24 cellular contexts compared by ENCODE assay signal in the genomic region with DNA sequence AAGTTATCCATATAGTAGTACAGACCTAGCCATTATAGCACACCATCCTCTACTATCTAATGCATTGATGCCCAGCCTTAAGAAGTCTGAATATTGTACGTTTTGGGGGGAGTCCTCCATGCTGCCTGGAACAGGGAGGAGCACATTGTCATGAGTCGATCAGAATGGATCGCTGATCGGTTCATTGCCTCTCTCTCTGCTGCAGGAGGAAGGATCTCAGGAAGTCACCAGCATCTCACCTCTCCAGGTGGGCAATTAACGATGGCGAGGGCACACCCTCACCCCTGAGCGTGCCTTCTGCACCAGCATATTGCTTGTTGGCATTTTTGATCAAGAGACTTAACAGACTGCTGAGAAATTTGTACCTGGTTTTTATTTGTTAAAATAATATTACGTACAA. TPM values are rescaled to one million over a fixed set of nuclear protein-coding genes. Genes with fewer than 3 reads are reported as not detected.
DNase-seq lines count a peak whose midpoint lies in the region; ATAC-seq, FAIRE-seq and TF ChIP-seq lines count a peak whose summit lies in the region.
"Had no signal": no experiment of that assay in that cellular context is flagged by ENCODE, and none has a peak within 500 bp of the region (broad histone marks: within the 10 kb centered on the region; RNA-seq: fewer than 3 reads in every experiment).

No MANE protein-coding gene starts in this region.

- peaks cover 91% of the 10 kb centered on the region for H3K4me1 Mint-ChIP-seq in CD4-positive, alpha-beta T cell (ENCODE audit: low read depth)
- H3K4me1 Mint-ChIP-seq in activated T-helper 2 cell treated with anti-CD3 and anti-CD28 coated beads, Interferon-gamma antibody, Interleukin-2, Interleukin-4, amounts not matched to agents 10 μg/mL and 5 μg/mL and 100 μg/mL, durations not matched to agents 14 hours and 24 hours and 36 hours (ENCODE audit: low read depth): peaks cover 64% of the 10 kb centered on the region
- peaks cover 34% of the 10 kb centered on the region for H3K4me1 Mint-ChIP-seq in memory B cell

- POLR2A ChIA-PET in CD4-positive, alpha-beta T cell (lab: Charles Lee): interaction anchor here (1.0 kb wide), 1 partner anchor 9 kb away, joined by 3 read pairs; no protein-coding TSS in a partner anchor

- H3K9me3 ChIP-seq in CD4-positive, alpha-beta T cell (ENCODE audit: control insufficient read depth, low read length): no peaks in the 10 kb centered on the region
- H3K9me3 ChIP-seq: breast epithelium, transverse colon had no signal

- no peaks in the 10 kb centered on the region for H3K9me3 Mint-ChIP-seq in CD4-positive, alpha-beta T cell
- no peaks in the 10 kb centered on the region for H3K9me3 Mint-ChIP-seq in activated T-helper 2 cell treated with anti-CD3 and anti-CD28 coated beads, Interferon-gamma antibody, Interleukin-2, Interleukin-4, amounts not matched to agents 10 μg/mL and 5 μg/mL and 100 μg/mL, durations not matched to agents 14 hours and 24 hours and 36 hours
- H3K9me3 Mint-ChIP-seq in memory B cell: no peaks in the 10 kb centered on the region
- H3K9me3 Mint-ChIP-seq: activated B cell treated with CpG ODN at 0.5 μM for 24 hours; activated T-helper 1 cell treated with anti-CD3 and anti-CD28 coated beads, Interleukin-12 subunit alpha, Interleukin-12 subunit beta, Interleukin-2, Interleukin-4 antibody, amounts not matched to agents 30 ng/mL and 10 ng/mL and 1 ng/mL, durations not matched to agents 14 hours and 24 hours and 36 hours; CD8-positive, alpha-beta T cell; GM23338; HFFc6; neural progenitor cell had no signal

- intact Hi-C loops in CD4-positive, alpha-beta T cell (cut with DNase I, micrococcal nuclease): no loop called here
- intact Hi-C loops in activated T-helper 2 cell treated with anti-CD3 and anti-CD28 coated beads, Interferon-gamma antibody, Interleukin-2, Interleukin-4, amounts not matched to agents 10 μg/mL and 5 μg/mL and 100 μg/mL, durations not matched to agents 14 hours and 24 hours and 36 hours (cut with micrococcal nuclease): no loop called here

- no peak for ATAC-seq in CD4-positive, alpha-beta T cell (ENCODE audit: poor library complexity)
- ATAC-seq in memory B cell (ENCODE audit: low read depth): no peak
- no peak for ATAC-seq in GM18498 (IDR thresholded peaks at IDR 0.05; ENCODE audit: unreplicated experiment)
- ATAC-seq: CD8-positive, alpha-beta T cell; GM23338; sciatic nerve had no signal

- no peak for DNase-seq in CD4-positive, alpha-beta T cell
- no peak for DNase-seq in activated T-helper 2 cell treated with anti-CD3 and anti-CD28 coated beads, Interferon-gamma antibody, Interleukin-2, Interleukin-4, amounts not matched to agents 10 μg/mL and 5 μg/mL and 100 μg/mL, durations not matched to agents 14 hours and 24 hours and 36 hours (ENCODE audit: low spot score)
- DNase-seq in memory B cell (ENCODE audit: low spot score in 2 of 2): no peak
- no peak for DNase-seq in D721Med (ENCODE audit: insufficient read length, low spot score)
- DNase-seq in NCI-H146 treated with DMSO at 0.1 percent for 48 hours (lab: John Stamatoyannopoulos, UW; ENCODE audit: unreplicated experiment): no peak
- DNase-seq: activated B cell treated with CpG ODN at 0.5 μM for 24 hours; activated CD4-positive, alpha-beta T cell treated with anti-CD3 and anti-CD28 coated beads, Interleukin-2, amount 50 U/mL, for 48 hours; CD8-positive, alpha-beta T cell; HFFc6; hypothalamus; NCI-H1105; NCI-H2029 treated with DMSO at 0.1 percent for 48 hours; NCI-H345; NCI-H748 treated with DMSO at 0.1 percent for 48 hours; transverse colon had no signal

- no peak overlapping the region for H3K4me3 Mint-ChIP-seq in CD4-positive, alpha-beta T cell
- no peak overlapping the region for H3K4me3 Mint-ChIP-seq in activated T-helper 2 cell treated with anti-CD3 and anti-CD28 coated beads, Interferon-gamma antibody, Interleukin-2, Interleukin-4, amounts not matched to agents 10 μg/mL and 5 μg/mL and 100 μg/mL, durations not matched to agents 14 hours and 24 hours and 36 hours (ENCODE audit: low read depth)
- H3K4me3 Mint-ChIP-seq in memory B cell: no peak overlapping the region
- H3K4me3 Mint-ChIP-seq: activated B cell treated with CpG ODN at 0.5 μM for 24 hours; activated T-helper 1 cell treated with anti-CD3 and anti-CD28 coated beads, Interleukin-12 subunit alpha, Interleukin-12 subunit beta, Interleukin-2, Interleukin-4 antibody, amounts not matched to agents 30 ng/mL and 10 ng/mL and 1 ng/mL, durations not matched to agents 14 hours and 24 hours and 36 hours; CD8-positive, alpha-beta T cell; GM23338; HFFc6; neural progenitor cell had no signal

- no peak overlapping the region for H3K27ac ChIP-seq in CD4-positive, alpha-beta T cell (ENCODE audit: low read depth, low read length)
- H3K27ac ChIP-seq: breast epithelium, coronary artery, neural progenitor cell had no signal

- TF ChIP-seq POLR2A in GM19099 (IDR thresholded peaks at IDR 0.05; ENCODE audit: extremely low read depth, insufficient read length, low read depth): peak; percentile 27

- TF ChIP-seq CTCF in CD4-positive, alpha-beta T cell (IDR thresholded peaks at IDR 0.05): no peak
- no peak for TF ChIP-seq CTCF in D721Med (IDR thresholded peaks at IDR 0.05; ENCODE audit: insufficient read depth, missing control alignments)

- no peak for FAIRE-seq in D721Med (lab: Jason Lieb, UNC)
- FAIRE-seq: endometrium had no signal

- H3K36me3 Mint-ChIP-seq in CD4-positive, alpha-beta T cell (ENCODE audit: low read depth): peaks cover 100% of the 10 kb centered on the region
- peaks cover 97% of the 10 kb centered on the region for H3K36me3 Mint-ChIP-seq in activated T-helper 2 cell treated with anti-CD3 and anti-CD28 coated beads, Interferon-gamma antibody, Interleukin-2, Interleukin-4, amounts not matched to agents 10 μg/mL and 5 μg/mL and 100 μg/mL, durations not matched to agents 14 hours and 24 hours and 36 hours (ENCODE audit: low read depth)
- H3K36me3 Mint-ChIP-seq in memory B cell: peaks cover 44% of the 10 kb centered on the region

- no peaks in the 10 kb centered on the region for H3K27me3 Mint-ChIP-seq in CD4-positive, alpha-beta T cell
- no peaks in the 10 kb centered on the region for H3K27me3 Mint-ChIP-seq in activated T-helper 2 cell treated with anti-CD3 and anti-CD28 coated beads, Interferon-gamma antibody, Interleukin-2, Interleukin-4, amounts not matched to agents 10 μg/mL and 5 μg/mL and 100 μg/mL, durations not matched to agents 14 hours and 24 hours and 36 hours (ENCODE audit: low read depth)
- H3K27me3 Mint-ChIP-seq in memory B cell: no peaks in the 10 kb centered on the region
- H3K27me3 Mint-ChIP-seq: activated B cell treated with CpG ODN at 0.5 μM for 24 hours had no signal

- H3K27ac Mint-ChIP-seq in CD4-positive, alpha-beta T cell: peak overlapping the region; percentile 61
- H3K27ac Mint-ChIP-seq in activated T-helper 2 cell treated with anti-CD3 and anti-CD28 coated beads, Interferon-gamma antibody, Interleukin-2, Interleukin-4, amounts not matched to agents 10 μg/mL and 5 μg/mL and 100 μg/mL, durations not matched to agents 14 hours and 24 hours and 36 hours: peak overlapping the region; percentile 31
- H3K27ac Mint-ChIP-seq in memory B cell: peak overlapping the region; percentile 16
- H3K27ac Mint-ChIP-seq: GM23338, HFFc6 had no signal

- H3K27me3 ChIP-seq in CD4-positive, alpha-beta T cell (ENCODE audit: control insufficient read depth, insufficient read depth, low read length): no peaks in the 10 kb centered on the region
- H3K27me3 ChIP-seq: neural progenitor cell, transverse colon had no signal

- CTCF ChIA-PET in CD4-positive, alpha-beta T cell (lab: Charles Lee): no interaction called here

RNA-seq across cellular contexts. Expression of a gene that starts 11.5 kb away (rescaled TPM):
- total RNA-seq in CD4-positive, alpha-beta T cell: 100 to 1,000 TPM; 159 to 163 TPM
- total RNA-seq in activated T-helper 2 cell treated with anti-CD3 and anti-CD28 coated beads, Interferon-gamma antibody, Interleukin-2, Interleukin-4, amounts not matched to agents 10 μg/mL and 5 μg/mL and 100 μg/mL, durations not matched to agents 14 hours and 24 hours and 36 hours: 557 and 561 TPM in 2 replicates

RNA-seq across cellular contexts. Expression of a gene that starts 35.9 kb away (rescaled TPM):
- total RNA-seq in CD4-positive, alpha-beta T cell: 1 to 10 TPM; 5.3 to 7.1 TPM
- total RNA-seq in activated T-helper 2 cell treated with anti-CD3 and anti-CD28 coated beads, Interferon-gamma antibody, Interleukin-2, Interleukin-4, amounts not matched to agents 10 μg/mL and 5 μg/mL and 100 μg/mL, durations not matched to agents 14 hours and 24 hours and 36 hours: 8.7 and 9.5 TPM in 2 replicates
